ENCODE assay signal across 1 cellular context in genomic region chr9:130176760-130177159, GRCh38.
TF ChIP-seq lines count a peak whose summit lies in the region.

No MANE protein-coding gene starts in this region.

TF ChIP-seq in H1, 55 proteins besides CTCF, POLR2A, EP300 and RAD21 (continued from another document):
- TF ChIP-seq NANOG (IDR thresholded peaks at IDR 0.05; ENCODE audit: insufficient read depth, low read depth, low read length, poor library complexity, severe bottlenecking) (no peak), BCL11A (IDR thresholded peaks at IDR 0.05; ENCODE audit: low read depth in 2 of 2, low read length in 2 of 2) (no peak)
